In the genomic region with DNA sequence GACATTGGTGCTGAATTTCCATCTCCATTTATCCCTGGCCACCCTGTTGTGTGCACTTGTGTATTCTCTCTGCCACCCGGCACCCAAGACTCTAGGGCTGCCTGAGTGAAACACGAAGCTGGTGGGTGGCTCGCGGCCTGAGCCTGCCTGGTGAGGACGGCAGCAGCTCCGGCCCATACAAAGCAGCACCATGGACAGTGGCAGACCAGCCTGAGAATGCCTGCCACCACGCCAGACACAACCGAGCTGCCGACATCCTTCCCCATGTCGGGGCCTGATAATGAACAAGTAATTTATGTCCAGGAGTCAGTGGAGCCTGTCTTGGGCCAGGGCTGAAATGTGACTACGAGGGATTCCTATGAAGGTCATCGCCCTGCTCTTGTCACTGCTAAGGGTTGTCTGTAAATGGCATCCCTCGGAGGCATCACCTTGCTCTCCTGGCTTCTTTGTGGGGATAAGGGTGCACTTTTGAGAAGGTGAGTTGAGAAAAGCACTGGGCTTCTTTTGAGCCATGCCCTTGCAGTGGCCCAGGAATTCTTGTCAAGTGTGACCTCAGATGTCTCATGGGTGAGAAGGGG, we compare ENCODE assay signal across 9 cellular contexts.
DNase-seq lines count a peak whose midpoint lies in the region; ATAC-seq, FAIRE-seq and TF ChIP-seq lines count a peak whose summit lies in the region.
"Had no signal": no experiment of that assay in that cellular context is flagged by ENCODE, and none has a peak within 500 bp of the region (broad histone marks: within the 10 kb centered on the region; RNA-seq: fewer than 3 reads in every experiment).

No MANE protein-coding gene starts in this region.

- no peaks in the 10 kb centered on the region for H4K20me1 ChIP-seq in astrocyte (ENCODE audit: insufficient read depth, low read length)
- H4K20me1 ChIP-seq in HepG2 (ENCODE audit: insufficient read depth, low read length): no peaks in the 10 kb centered on the region

- TF ChIP-seq POLR2A in HepG2 (IDR thresholded peaks at IDR 0.05; ENCODE audit: insufficient read depth in 1 of 2, low read depth in 2 of 2, low read length in 2 of 2): no peak

- no peak for TF ChIP-seq RAD21 in HepG2 (CRISPR knock-in tag; IDR thresholded peaks at IDR 0.05)

- TF ChIP-seq CTCF in astrocyte (IDR thresholded peaks at IDR 0.05; ENCODE audit: insufficient read depth, low read depth, low read length) (no peak), HepG2 (CRISPR knock-in tag; IDR thresholded peaks at IDR 0.05) (no peak)

- no peaks in the 10 kb centered on the region for H3K9me3 Mint-ChIP-seq in astrocyte (ENCODE audit: unreplicated experiment)
- H3K9me3 Mint-ChIP-seq: T-helper 1 cell treated with Interleukin-12 subunit alpha and Interleukin-12 subunit beta and Interleukin-4 antibody, amounts not matched to agents 30 μg/mL and 1 μg/mL, for 36 hours had no signal

- no peak overlapping the region for H3K27ac ChIP-seq in astrocyte (ENCODE audit: low read depth, low read length)
- H3K27ac ChIP-seq in HepG2 (ENCODE audit: extremely low read length, insufficient read depth, low read length): no peak overlapping the region

- H3K4me1 ChIP-seq in astrocyte (ENCODE audit: insufficient read depth, low read length) (no peaks in the 10 kb centered on the region), HepG2 (ENCODE audit: insufficient read depth, low read length) (no peaks in the 10 kb centered on the region)

- BruUV-seq in HepG2 (replicated peaks; lab: Mats Ljungman, UMichigan): no TSS peak

- H2AFZ ChIP-seq in astrocyte (ENCODE audit: low read depth, low read length) (no peak overlapping the region), HepG2 (ENCODE audit: low read length) (no peak overlapping the region)

- no peaks in the 10 kb centered on the region for H3K4me1 Mint-ChIP-seq in astrocyte (ENCODE audit: low read depth, unreplicated experiment)

- FAIRE-seq in astrocyte (lab: Jason Lieb, UNC): no peak
- FAIRE-seq in HepG2 (lab: Jason Lieb, UNC): no peak

- in situ Hi-C loops in KBM-7 (cut with MboI; ENCODE audit: low pct_unique_long_range_greater_than_20kb, low sequenced_read_pairs): no loop called here
- in situ Hi-C loops in HepG2 (cut with HindIII; ENCODE audit: extremely low pct_ligation_motif_present, low pct_unique_long_range_greater_than_20kb): no loop called here

- 27% methylated on average over 4 of the region's 13 CpGs for WGBS in HepG2 (ENCODE audit: low lambda C conversion rate)

- peak; percentile 70 for DNase-seq in Daoy (ENCODE audit: low read depth)
- peak; percentile 66 for DNase-seq in KBM-7
- DNase-seq in astrocyte (ENCODE audit: low read depth): peak; percentile 22
- no peak for DNase-seq in HepG2 (ENCODE audit: low spot score)
- no peak for DNase-seq in NCI-H1105 (lab: John Stamatoyannopoulos, UW)
- no peak for DNase-seq in NCI-H2029 treated with DMSO at 0.1 percent for 48 hours (lab: John Stamatoyannopoulos, UW)

- POLR2A ChIA-PET in HepG2 (lab: Yijun Ruan, JAX): no interaction called here

- ATAC-seq in HepG2: peak; percentile 89
- ATAC-seq in HG02571 (IDR thresholded peaks at IDR 0.05; ENCODE audit: unreplicated experiment): no peak
- ATAC-seq in GM19395 (IDR thresholded peaks at IDR 0.05; ENCODE audit: unreplicated experiment): no peak

- intact Hi-C loops in HepG2 (cut with micrococcal nuclease; ENCODE audit: unreplicated experiment): no loop called here

- no peaks in the 10 kb centered on the region for H3K36me3 ChIP-seq in astrocyte (ENCODE audit: insufficient read depth, low read length)
- no peaks in the 10 kb centered on the region for H3K36me3 ChIP-seq in HepG2 (replicated peaks in 1 of 2; ENCODE audit: control insufficient read depth in 1 of 2, insufficient read depth in 2 of 2, low read length in 2 of 2)

- no peak overlapping the region for H3K4me3 Mint-ChIP-seq in astrocyte (ENCODE audit: unreplicated experiment)
- H3K4me3 Mint-ChIP-seq: T-helper 1 cell treated with Interleukin-12 subunit alpha and Interleukin-12 subunit beta and Interleukin-4 antibody, amounts not matched to agents 30 μg/mL and 1 μg/mL, for 36 hours had no signal

- no peaks in the 10 kb centered on the region for H3K79me2 ChIP-seq in astrocyte (ENCODE audit: insufficient read depth, low read length)
- H3K79me2 ChIP-seq in HepG2 (ENCODE audit: insufficient read depth, low read length): no peaks in the 10 kb centered on the region

- H3K36me3 Mint-ChIP-seq in astrocyte (ENCODE audit: low read depth, unreplicated experiment): peaks cover 2% of the 10 kb centered on the region

- H3K4me3 ChIP-seq in astrocyte (ENCODE audit: insufficient read depth, low read depth, low read length) (no peak overlapping the region), HepG2 (replicated peaks in 1 of 3; ENCODE audit: insufficient read depth in 1 of 3, low read depth in 2 of 3, low read length in 3 of 3) (no peak overlapping the region)

- H3K27me3 Mint-ChIP-seq in astrocyte (ENCODE audit: low read depth, unreplicated experiment): peaks cover 81% of the 10 kb centered on the region

- no peak for TF ChIP-seq EP300 in HepG2 (IDR thresholded peaks at IDR 0.05; ENCODE audit: low read depth in 2 of 2, low read length in 2 of 2)
- no peak for TF ChIP-seq EP300 in HepG2 (CRISPR knock-in tag; IDR thresholded peaks at IDR 0.05; ENCODE audit: borderline replicate concordance)

- no peak overlapping the region for H3K27ac Mint-ChIP-seq in astrocyte (ENCODE audit: unreplicated experiment)
- H3K27ac Mint-ChIP-seq: T-helper 1 cell treated with Interleukin-12 subunit alpha and Interleukin-12 subunit beta and Interleukin-4 antibody, amounts not matched to agents 30 μg/mL and 1 μg/mL, for 36 hours had no signal

- CTCF ChIA-PET in HepG2 (lab: Yijun Ruan, JAX; ENCODE audit: low intra/inter-chr PET ratio, low total read pairs): no interaction called here

- no peak overlapping the region for H3K9ac ChIP-seq in astrocyte (ENCODE audit: low read length)
- no peak overlapping the region for H3K9ac ChIP-seq in HepG2 (ENCODE audit: insufficient read depth, low read depth, low read length)

- no peaks in the 10 kb centered on the region for H3K9me3 ChIP-seq in astrocyte (ENCODE audit: insufficient read depth, low read depth, low read length)
- H3K9me3 ChIP-seq in HepG2 (ENCODE audit: low read length): no peaks in the 10 kb centered on the region

- no peak overlapping the region for H3K4me2 ChIP-seq in astrocyte (ENCODE audit: low read length)
- H3K4me2 ChIP-seq in HepG2 (ENCODE audit: low read depth, low read length): no peak overlapping the region

- peaks cover 20% of the 10 kb centered on the region for H3K27me3 ChIP-seq in astrocyte (ENCODE audit: insufficient read depth, low read length)
- peaks cover 0 to 14% of the 10 kb centered on the region in 2 experiments; a peak in 4 of 5 replicates for H3K27me3 ChIP-seq in HepG2 (ENCODE audit: control insufficient read depth in 1 of 2, insufficient read depth in 2 of 2, low read length in 2 of 2)

TF ChIP-seq in HepG2, 621 proteins besides CTCF, POLR2A, EP300 and RAD21 (continues in another document):
- TF ChIP-seq ONECUT2 (CRISPR knock-in tag; IDR thresholded peaks at IDR 0.05) (no peak), JUND (CRISPR knock-in tag; IDR thresholded peaks at IDR 0.05) (no peak), ZC3H4 (CRISPR knock-in tag; IDR thresholded peaks at IDR 0.05; ENCODE audit: borderline replicate concordance) (no peak), ZNF614 (CRISPR knock-in tag; IDR thresholded peaks at IDR 0.05; ENCODE audit: borderline replicate concordance) (0 out of 2 replicates have a peak, but pooled peaks have one; percentile 20), ZNF644 (CRISPR knock-in tag; IDR thresholded peaks at IDR 0.05; ENCODE audit: low read depth) (0 out of 2 replicates have a peak, but pooled peaks have one; percentile 17), ZBTB42 (CRISPR knock-in tag; IDR thresholded peaks at IDR 0.05) (no peak), FOSL2 (CRISPR knock-in tag; IDR thresholded peaks at IDR 0.05) (no peak), ZNF703 (CRISPR knock-in tag; IDR thresholded peaks at IDR 0.05; ENCODE audit: borderline replicate concordance) (no peak), ZNF17 (CRISPR knock-in tag; IDR thresholded peaks at IDR 0.05) (no peak), ZNF552 (CRISPR knock-in tag; IDR thresholded peaks at IDR 0.05; ENCODE audit: borderline replicate concordance) (no peak), ARHGAP35 (CRISPR knock-in tag; IDR thresholded peaks at IDR 0.05; ENCODE audit: borderline replicate concordance) (no peak)
- TF ChIP-seq, protein P1, sequence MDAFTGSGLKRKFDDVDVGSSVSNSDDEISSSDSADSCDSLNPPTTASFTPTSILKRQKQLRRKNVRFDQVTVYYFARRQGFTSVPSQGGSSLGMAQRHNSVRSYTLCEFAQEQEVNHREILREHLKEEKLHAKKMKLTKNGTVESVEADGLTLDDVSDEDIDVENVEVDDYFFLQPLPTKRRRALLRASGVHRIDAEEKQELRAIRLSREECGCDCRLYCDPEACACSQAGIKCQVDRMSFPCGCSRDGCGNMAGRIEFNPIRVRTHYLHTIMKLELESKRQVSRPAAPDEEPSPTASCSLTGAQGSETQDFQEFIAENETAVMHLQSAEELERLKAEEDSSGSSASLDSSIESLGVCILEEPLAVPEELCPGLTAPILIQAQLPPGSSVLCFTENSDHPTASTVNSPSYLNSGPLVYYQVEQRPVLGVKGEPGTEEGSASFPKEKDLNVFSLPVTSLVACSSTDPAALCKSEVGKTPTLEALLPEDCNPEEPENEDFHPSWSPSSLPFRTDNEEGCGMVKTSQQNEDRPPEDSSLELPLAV (CRISPR knock-in tag; conservative IDR thresholded peaks at IDR 0.05; ENCODE audit: low read depth): no peak
- TF ChIP-seq, protein P2, sequence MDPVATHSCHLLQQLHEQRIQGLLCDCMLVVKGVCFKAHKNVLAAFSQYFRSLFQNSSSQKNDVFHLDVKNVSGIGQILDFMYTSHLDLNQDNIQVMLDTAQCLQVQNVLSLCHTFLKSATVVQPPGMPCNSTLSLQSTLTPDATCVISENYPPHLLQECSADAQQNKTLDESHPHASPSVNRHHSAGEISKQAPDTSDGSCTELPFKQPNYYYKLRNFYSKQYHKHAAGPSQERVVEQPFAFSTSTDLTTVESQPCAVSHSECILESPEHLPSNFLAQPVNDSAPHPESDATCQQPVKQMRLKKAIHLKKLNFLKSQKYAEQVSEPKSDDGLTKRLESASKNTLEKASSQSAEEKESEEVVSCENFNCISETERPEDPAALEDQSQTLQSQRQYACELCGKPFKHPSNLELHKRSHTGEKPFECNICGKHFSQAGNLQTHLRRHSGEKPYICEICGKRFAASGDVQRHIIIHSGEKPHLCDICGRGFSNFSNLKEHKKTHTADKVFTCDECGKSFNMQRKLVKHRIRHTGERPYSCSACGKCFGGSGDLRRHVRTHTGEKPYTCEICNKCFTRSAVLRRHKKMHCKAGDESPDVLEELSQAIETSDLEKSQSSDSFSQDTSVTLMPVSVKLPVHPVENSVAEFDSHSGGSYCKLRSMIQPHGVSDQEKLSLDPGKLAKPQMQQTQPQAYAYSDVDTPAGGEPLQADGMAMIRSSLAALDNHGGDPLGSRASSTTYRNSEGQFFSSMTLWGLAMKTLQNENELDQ (CRISPR knock-in tag; IDR thresholded peaks at IDR 0.05; ENCODE audit: borderline replicate concordance): peak; percentile 87; the same call in 1 of the 2 replicates

Comparison
In these comparisons a context has a peak if more than half of its experiments do, and no peak if none do; other contexts are left out.
1. DNase-seq: peak in Daoy (single experiment), KBM-7 (single experiment) and astrocyte (single experiment); none in HepG2 (single experiment), NCI-H1105 (single experiment) and NCI-H2029 treated with DMSO at 0.1 percent for 48 hours (single experiment).